Comparison of ENCODE assay signal across 16 cellular contexts in genomic region chr16:19711643-19712042, GRCh38. TPM values are rescaled to one million over a fixed set of nuclear protein-coding genes. Genes with fewer than 3 reads are reported as not detected.
A peak's percentile ranks its signal among the peaks of the same experiment; 100 is the strongest.
DNase-seq lines count a peak whose midpoint lies in the region; ATAC-seq and TF ChIP-seq lines count a peak whose summit lies in the region.
"Had no signal": no experiment of that assay in that cellular context is flagged by ENCODE, and none has a peak within 500 bp of the region (broad histone marks: within the 10 kb centered on the region; RNA-seq: fewer than 3 reads in every experiment).

No MANE protein-coding gene starts in this region.

- peaks cover 7% of the 10 kb centered on the region; the same call in 1 of the 2 replicates for H3F3A ChIP-seq in GM23338 (replicated peaks; ENCODE audit: low read depth)

- CTCF ChIA-PET in CD4-positive, alpha-beta memory T cell (lab: Charles Lee; ENCODE audit: partially characterized antibody) = interaction anchor here (1.1 kb wide), 1 partner anchor 188 kb away, joined by 3 read pairs; no protein-coding TSS in a partner anchor

- no peaks in the 10 kb centered on the region for H3K9me3 ChIP-seq in CD4-positive, alpha-beta memory T cell (ENCODE audit: control insufficient read depth in 1 of 2, low read length in 2 of 2)
- no peaks in the 10 kb centered on the region for H3K9me3 ChIP-seq in parathyroid adenoma (ENCODE audit: control insufficient read depth, low read length)
- H3K9me3 ChIP-seq: BLaER1 had no signal

- H3K4me3 Mint-ChIP-seq in CD4-positive, alpha-beta memory T cell = no peak overlapping the region
- peak overlapping the region; percentile 7; the same call in 1 of the 3 replicates for H3K4me3 Mint-ChIP-seq in GM23338
- H3K4me3 Mint-ChIP-seq: IgD-negative memory B cell had no signal

- intact Hi-C loops in CD4-positive, alpha-beta memory T cell (cut with micrococcal nuclease) = no loop called here
- intact Hi-C loops in dorsolateral prefrontal cortex (cut with DNase I) = loop anchor here in 1 of 2 donors (5.0 kb wide), 1 partner anchor 41 kb away; no protein-coding TSS in a partner anchor

- no peak for ATAC-seq in GM23338

- TF ChIP-seq CTCF in GM23338 (conservative IDR thresholded peaks at IDR 0.05; ENCODE audit: low read depth in 2 of 2) = no peak
- no peak for TF ChIP-seq CTCF in dorsolateral prefrontal cortex (IDR thresholded peaks at IDR 0.05 in 54 of 56, conservative IDR thresholded peaks at IDR 0.05 in 2 of 56; ENCODE audit: low read depth in 1 of 56, partially characterized antibody in 56 of 56)
- no peak for TF ChIP-seq CTCF in parathyroid adenoma (IDR thresholded peaks at IDR 0.05)

- H3K36me3 ChIP-seq in CD4-positive, alpha-beta memory T cell (ENCODE audit: insufficient read depth, low read length) = peaks cover 20% of the 10 kb centered on the region
- peaks cover 28% of the 10 kb centered on the region for H3K36me3 ChIP-seq in GM23338 (ENCODE audit: insufficient read depth)
- H3K36me3 ChIP-seq in parathyroid adenoma (ENCODE audit: control insufficient read depth, insufficient read depth, low read length) = no peaks in the 10 kb centered on the region

- no peak for DNase-seq in CD4-positive, alpha-beta memory T cell
- DNase-seq in GM23338 (ENCODE audit: low spot score) (no peak), dorsolateral prefrontal cortex (peak in 1 of 10 donors; percentile 26), AML-193 (lab: John Stamatoyannopoulos, UW) (no peak), NCI-H2081 treated with DMSO at 0.1 percent for 48 hours (lab: John Stamatoyannopoulos, UW) (no peak), SHP77 treated with DMSO at 0.1 percent for 48 hours (lab: John Stamatoyannopoulos, UW) (no peak)
- DNase-seq: DMS153; HCEC 1CT; NCI-H1417 treated with DMSO at 0.1 percent for 48 hours; NCI-H2029; NCI-H226; NCI-H526 treated with DMSO at 0.1 percent for 48 hours; NK-92 treated with Interleukin-12 subunit alpha and Interleukin-12 subunit beta, amount 100 ng/mL, for 24 hours had no signal

- no peaks in the 10 kb centered on the region for H3K27me3 Mint-ChIP-seq in CD4-positive, alpha-beta memory T cell
- H3K27me3 Mint-ChIP-seq in GM23338 (ENCODE audit: insufficient read depth, low read depth, poor library complexity) = peaks cover 35% of the 10 kb centered on the region
- H3K27me3 Mint-ChIP-seq: IgD-negative memory B cell had no signal

- POLR2A ChIA-PET in CD4-positive, alpha-beta memory T cell (lab: Charles Lee; ENCODE audit: partially characterized antibody) = no interaction called here

- H3K79me2 ChIP-seq in GM23338 (replicated peaks; ENCODE audit: insufficient read depth) (peaks cover 95% of the 10 kb centered on the region), parathyroid adenoma (peaks cover 50% of the 10 kb centered on the region)

- no peak overlapping the region for H3K4me3 ChIP-seq in CD4-positive, alpha-beta memory T cell (ENCODE audit: low read length in 2 of 2)
- H3K4me3 ChIP-seq in GM23338 (no peak overlapping the region), dorsolateral prefrontal cortex (no peak overlapping the region), parathyroid adenoma (ENCODE audit: low read depth, low read length) (no peak overlapping the region)
- H3K4me3 ChIP-seq: BLaER1 had no signal

- no peaks in the 10 kb centered on the region for H3K9me2 ChIP-seq in GM23338 (ENCODE audit: insufficient read depth)

- H4K20me1 ChIP-seq in GM23338 (replicated peaks; ENCODE audit: insufficient read depth) = peaks cover 67% of the 10 kb centered on the region

- peaks cover 14 to 32% (median 23%) of the 10 kb centered on the region in 4 donors for H3K4me1 Mint-ChIP-seq in CD4-positive, alpha-beta memory T cell
- H3K4me1 Mint-ChIP-seq in GM23338 = peaks cover 79% of the 10 kb centered on the region

- H2AFZ ChIP-seq in GM23338 = no peak overlapping the region
- H2AFZ ChIP-seq in parathyroid adenoma = no peak overlapping the region

- H3K27ac Mint-ChIP-seq in CD4-positive, alpha-beta memory T cell = peak overlapping the region in 4 of 7 donors; percentile 15 to 56 (median 32)
- peak overlapping the region; percentile 57 for H3K27ac Mint-ChIP-seq in GM23338
- H3K27ac Mint-ChIP-seq: IgD-negative memory B cell had no signal

- 0 out of 2 replicates have a peak overlapping the region, but pooled peaks have one; percentile 20 for H3K4me2 ChIP-seq in GM23338
- no peak overlapping the region for H3K4me2 ChIP-seq in parathyroid adenoma (ENCODE audit: low read length)
- H3K4me2 ChIP-seq: BLaER1 had no signal

- H3K27ac ChIP-seq in CD4-positive, alpha-beta memory T cell (ENCODE audit: low read depth, low read length) = no peak overlapping the region
- H3K27ac ChIP-seq in GM23338 (ENCODE audit: low read depth) (peak overlapping the region; percentile 74; the same call in 1 of the 2 replicates), dorsolateral prefrontal cortex (peak overlapping the region in 32 of 59 donors; percentile 0 to 80 (median 65)), parathyroid adenoma (peak overlapping the region; percentile 9)
- H3K27ac ChIP-seq: BLaER1 had no signal

- H3K4me1 ChIP-seq in CD4-positive, alpha-beta memory T cell (ENCODE audit: insufficient read depth, low read length) = peaks cover 9% of the 10 kb centered on the region
- peaks cover 48% of the 10 kb centered on the region for H3K4me1 ChIP-seq in GM23338 (ENCODE audit: insufficient read depth)
- peaks cover 50% of the 10 kb centered on the region for H3K4me1 ChIP-seq in parathyroid adenoma

- no peaks in the 10 kb centered on the region for H3K9me3 Mint-ChIP-seq in CD4-positive, alpha-beta memory T cell
- H3K9me3 Mint-ChIP-seq in GM23338 = no peaks in the 10 kb centered on the region

- no peaks in the 10 kb centered on the region for H3K27me3 ChIP-seq in CD4-positive, alpha-beta memory T cell (ENCODE audit: insufficient read depth, low read length)
- H3K27me3 ChIP-seq in GM23338 (ENCODE audit: insufficient read depth) = no peaks in the 10 kb centered on the region
- no peaks in the 10 kb centered on the region for H3K27me3 ChIP-seq in dorsolateral prefrontal cortex
- no peaks in the 10 kb centered on the region for H3K27me3 ChIP-seq in parathyroid adenoma (ENCODE audit: control insufficient read depth, insufficient read depth, low read length)
- H3K27me3 ChIP-seq: BLaER1 had no signal

- peaks cover 35 to 53% of the 10 kb centered on the region in 2 donors for H3K36me3 Mint-ChIP-seq in CD4-positive, alpha-beta memory T cell
- peaks cover 96% of the 10 kb centered on the region for H3K36me3 Mint-ChIP-seq in GM23338 (ENCODE audit: low read depth)

- no peak overlapping the region for H3K9ac ChIP-seq in parathyroid adenoma
- H3K9ac ChIP-seq: BLaER1 had no signal

TF ChIP-seq in GM23338, 12 proteins besides CTCF, POLR2A, EP300 and RAD21:
- TF ChIP-seq STAT1 (IDR thresholded peaks at IDR 0.05; ENCODE audit: unreplicated experiment) (no peak), EZH2phosphoT487 (IDR thresholded peaks at IDR 0.05; ENCODE audit: unreplicated experiment) (no peak), ZNF331 (CRISPR knock-in tag; IDR thresholded peaks at IDR 0.05; ENCODE audit: low read depth) (no peak), ZNF114 (CRISPR knock-in tag; IDR thresholded peaks at IDR 0.05) (no peak)

RNA-seq across cellular contexts. Expression of gene KNOP1, which starts 6.4 kb away (rescaled TPM):
- 10 to 100 TPM; 15.3 to 16.6 TPM for total RNA-seq in CD4-positive, alpha-beta memory T cell
- polyA plus RNA-seq in CD4-positive, alpha-beta memory T cell = 10 to 100 TPM in 1 of 2 donors, 1 to 10 TPM in 1; 4.0 to 15.2 TPM
- total RNA-seq in GM23338 (2014; rRNA removed; shearing (Covaris generic)) = 56.1 and 57.7 TPM in 2 replicates
- 190 and 207 TPM in 2 replicates for polyA plus RNA-seq in GM23338 (2016; fragmentation: Nextera tagmentation; extraction: Ambion mirVana)
- 10 to 100 TPM; 13.0 to 94.8 (median 30.2) TPM for total RNA-seq in dorsolateral prefrontal cortex

RNA-seq across cellular contexts. Expression of gene IQCK, which starts 6.4 kb away (rescaled TPM):
- total RNA-seq in CD4-positive, alpha-beta memory T cell = 1 to 10 TPM; 1.7 to 3.1 TPM
- polyA plus RNA-seq in CD4-positive, alpha-beta memory T cell = 1 to 10 TPM; 1.3 to 4.1 TPM
- 7.9 and 10.0 TPM in 2 replicates for total RNA-seq in GM23338 (2014; rRNA removed; shearing (Covaris generic))
- polyA plus RNA-seq in GM23338 (2016; fragmentation: Nextera tagmentation; extraction: Ambion mirVana) = 5.8 and 7.6 TPM in 2 replicates
- 10 to 100 TPM; 13.2 to 40.2 (median 23.3) TPM for total RNA-seq in dorsolateral prefrontal cortex
